In the genomic region with DNA sequence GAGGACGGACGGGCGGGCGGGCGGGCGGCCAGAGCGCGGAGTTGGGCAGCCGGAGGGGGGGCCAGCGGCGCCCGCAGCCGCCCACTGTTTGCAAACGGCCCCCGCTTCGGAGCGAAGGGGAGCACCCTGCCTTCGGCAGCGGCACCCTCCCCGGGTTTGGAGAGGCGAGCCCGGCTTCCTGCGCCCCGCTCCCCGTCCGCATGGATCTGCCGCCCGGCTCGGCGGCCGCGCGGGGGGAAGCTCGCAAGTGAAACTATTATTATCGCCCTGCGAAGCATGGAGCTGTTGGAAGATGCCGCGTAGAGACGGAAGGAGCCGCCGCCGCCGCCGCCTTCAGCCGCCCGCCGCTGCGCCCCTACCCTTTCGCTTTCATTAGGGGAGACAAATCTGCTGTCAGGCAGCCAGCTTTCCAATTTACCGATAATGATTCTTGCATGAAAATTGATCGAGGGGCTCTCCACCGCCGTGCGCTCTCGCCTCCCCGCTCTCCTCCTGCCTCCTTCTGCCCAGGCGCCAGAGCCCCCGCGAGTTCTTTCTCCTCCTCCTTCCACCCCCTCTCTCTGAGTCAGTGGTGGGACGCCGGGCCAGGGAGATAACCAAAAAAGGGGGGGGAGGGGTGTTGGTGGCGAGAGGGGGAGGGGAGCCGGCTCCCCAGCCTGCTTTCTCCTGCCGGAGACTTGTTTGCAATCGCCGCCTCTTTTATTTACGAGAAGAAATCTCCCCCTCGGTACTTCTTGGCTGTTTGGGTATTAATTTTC, we compare ENCODE assay signal across 8 cellular contexts. TPM values are rescaled to one million over a fixed set of nuclear protein-coding genes. Genes with fewer than 3 reads are reported as not detected.
DNase-seq lines count a peak whose midpoint lies in the region; ATAC-seq and TF ChIP-seq lines count a peak whose summit lies in the region.

No MANE protein-coding gene starts in this region.

- H3K27me3 Mint-ChIP-seq in activated CD4-positive, alpha-beta T cell treated with anti-CD3 and anti-CD28 coated beads, Interleukin-2, amount 10 ng/mL, durations not matched to agents 7 days and 5 days = peaks cover 3% of the 10 kb centered on the region
- no peaks in the 10 kb centered on the region for H3K27me3 Mint-ChIP-seq in memory B cell

- CTCF ChIA-PET in GM10248 (lab: Yijun Ruan, JAX) = interaction anchor here (0.9 to 4.5 kb wide), 12 partner anchors 9 to 135 kb away, joined by 3 to 21 read pairs (median 10); no protein-coding TSS in a partner anchor
- CTCF ChIA-PET in activated CD4-positive, alpha-beta T cell treated with anti-CD3 and anti-CD28 coated beads, Interleukin-2, amount 10 ng/mL, durations not matched to agents 7 days and 5 days (lab: Charles Lee) = interaction anchor here (1.1 to 4.3 kb wide), 8 partner anchors 9 to 134 kb away, joined by 3 to 23 read pairs (median 6); no protein-coding TSS in a partner anchor

- no peaks in the 10 kb centered on the region for H3K9me3 Mint-ChIP-seq in activated CD4-positive, alpha-beta T cell treated with anti-CD3 and anti-CD28 coated beads, Interleukin-2, amount 10 ng/mL, durations not matched to agents 7 days and 5 days
- H3K9me3 Mint-ChIP-seq in memory B cell = no peaks in the 10 kb centered on the region

- POLR2A ChIA-PET in GM10248 (lab: Yijun Ruan, JAX) = interaction anchor here (0.6 to 1.4 kb wide), 5 partner anchors 13 to 396 kb away, joined by 3 to 6 read pairs (median 4); a partner anchor contains a TSS
- POLR2A ChIA-PET in activated CD4-positive, alpha-beta T cell treated with anti-CD3 and anti-CD28 coated beads, Interleukin-2, amount 10 ng/mL, durations not matched to agents 7 days and 5 days (lab: Charles Lee) = no interaction called here

- H3K36me3 Mint-ChIP-seq in activated CD4-positive, alpha-beta T cell treated with anti-CD3 and anti-CD28 coated beads, Interleukin-2, amount 10 ng/mL, durations not matched to agents 7 days and 5 days (ENCODE audit: low read depth) = no peaks in the 10 kb centered on the region
- H3K36me3 Mint-ChIP-seq in memory B cell = no peaks in the 10 kb centered on the region

- ATAC-seq in memory B cell (ENCODE audit: low read depth) (peak; percentile 23), HG02840 (IDR thresholded peaks at IDR 0.05; ENCODE audit: low FRiP score, unreplicated experiment) (no peak), HG02763 (IDR thresholded peaks at IDR 0.05; ENCODE audit: unreplicated experiment) (no peak)

- DNase-seq in GM10248 (ENCODE audit: extremely low spot score) (peak; percentile 75), NCI-H1092 treated with DMSO at 0.1 percent for 48 hours (lab: John Stamatoyannopoulos, UW) (peak; percentile 62), dermis blood vessel endothelial cell (peak; percentile 64), memory B cell (ENCODE audit: low spot score in 2 of 2) (peak; percentile 42 to 63)
- peak; percentile 68 for DNase-seq in activated CD4-positive, alpha-beta T cell treated with anti-CD3 and anti-CD28 coated beads, Interleukin-2, amount 10 ng/mL, durations not matched to agents 7 days and 5 days
- peak; percentile 32 for DNase-seq in stimulated activated CD8-positive, alpha-beta memory T cell treated with anti-CD3 and anti-CD28 coated beads, Interleukin-7, amount 100 ng/mL, for 24 hours (ENCODE audit: low read depth)

- TF ChIP-seq CTCF in GM10248 (IDR thresholded peaks at IDR 0.05; ENCODE audit: control extremely low read depth, extremely low read depth, low read depth, missing control alignments) = no peak

- peak overlapping the region; percentile 91 for H3K4me3 Mint-ChIP-seq in activated CD4-positive, alpha-beta T cell treated with anti-CD3 and anti-CD28 coated beads, Interleukin-2, amount 10 ng/mL, durations not matched to agents 7 days and 5 days
- peak overlapping the region; percentile 93 for H3K4me3 Mint-ChIP-seq in memory B cell

- H3K4me1 Mint-ChIP-seq in activated CD4-positive, alpha-beta T cell treated with anti-CD3 and anti-CD28 coated beads, Interleukin-2, amount 10 ng/mL, durations not matched to agents 7 days and 5 days = peaks cover 39% of the 10 kb centered on the region
- H3K4me1 Mint-ChIP-seq in memory B cell = peaks cover 22% of the 10 kb centered on the region

- H3K27ac Mint-ChIP-seq in activated CD4-positive, alpha-beta T cell treated with anti-CD3 and anti-CD28 coated beads, Interleukin-2, amount 10 ng/mL, durations not matched to agents 7 days and 5 days = peak overlapping the region; percentile 94
- H3K27ac Mint-ChIP-seq in memory B cell = peak overlapping the region; percentile 97

RNA-seq across cellular contexts. Expression of a gene that starts 58.2 kb away (rescaled TPM):
- 10 to 100 TPM; 25.7 to 27.3 TPM for total RNA-seq in activated CD4-positive, alpha-beta T cell treated with anti-CD3 and anti-CD28 coated beads, Interleukin-2, amount 10 ng/mL, durations not matched to agents 7 days and 5 days
- 27.5 and 28.8 TPM in 2 replicates for total RNA-seq in dermis blood vessel endothelial cell
